8 cellular contexts compared by ENCODE assay signal in genomic region chr10:92242910-92243671, GRCh38. TPM values are rescaled to one million over a fixed set of nuclear protein-coding genes. Genes with fewer than 3 reads are reported as not detected.
DNase-seq lines count a peak whose midpoint lies in the region; ATAC-seq, FAIRE-seq and TF ChIP-seq lines count a peak whose summit lies in the region.

No MANE protein-coding gene starts in this region.

- peak overlapping the region; percentile 92 for H3K27ac Mint-ChIP-seq in astrocyte (ENCODE audit: unreplicated experiment)

- H3K4me1 Mint-ChIP-seq in astrocyte (ENCODE audit: low read depth, unreplicated experiment) = peaks cover 14% of the 10 kb centered on the region

- peak; percentile 82 for ATAC-seq in SK-N-SH treated with all-trans-retinoic acid at 6 μM for 48 hours
- no peak for ATAC-seq in GM19397 (IDR thresholded peaks at IDR 0.05; ENCODE audit: unreplicated experiment)
- ATAC-seq in HG02970 (IDR thresholded peaks at IDR 0.05; ENCODE audit: low FRiP score, unreplicated experiment) = no peak

- H3K4me1 ChIP-seq in astrocyte (ENCODE audit: insufficient read depth, low read length) = peaks cover 15% of the 10 kb centered on the region
- peaks cover 23% of the 10 kb centered on the region for H3K4me1 ChIP-seq in cardiac muscle cell (ENCODE audit: low read depth)
- peaks cover 18% of the 10 kb centered on the region for H3K4me1 ChIP-seq in osteoblast (ENCODE audit: insufficient read depth, low read length)

- no peaks in the 10 kb centered on the region for H3K9me3 Mint-ChIP-seq in astrocyte (ENCODE audit: unreplicated experiment)

- TF ChIP-seq POLR2A in GM12891 (IDR thresholded peaks at IDR 0.05; ENCODE audit: low read depth, low read length) (no peak), NB4 (IDR thresholded peaks at IDR 0.05; ENCODE audit: extremely low read depth, insufficient read length) (no peak)

- no peaks in the 10 kb centered on the region for H3K9me3 ChIP-seq in astrocyte (ENCODE audit: insufficient read depth, low read depth, low read length)
- H3K9me3 ChIP-seq in cardiac muscle cell (ENCODE audit: low read depth) = no peaks in the 10 kb centered on the region
- no peaks in the 10 kb centered on the region for H3K9me3 ChIP-seq in osteoblast (ENCODE audit: low read depth, low read length)

- no peak overlapping the region for H3K27ac ChIP-seq in astrocyte (ENCODE audit: low read depth, low read length)
- peak overlapping the region; percentile 86 for H3K27ac ChIP-seq in cardiac muscle cell
- H3K27ac ChIP-seq in osteoblast (ENCODE audit: low read depth, low read length) = no peak overlapping the region

- peak overlapping the region; percentile 37 for H3K9ac ChIP-seq in astrocyte (ENCODE audit: low read length)

- FAIRE-seq in GM12891 (lab: Jason Lieb, UNC) (no peak), astrocyte (lab: Jason Lieb, UNC) (no peak)

- no peak for DNase-seq in GM12891 (ENCODE audit: insufficient read length, low spot score)
- peak; percentile 86 for DNase-seq in NB4 (ENCODE audit: low read depth)
- DNase-seq in astrocyte (ENCODE audit: low read depth) = peak; percentile 58
- peak; percentile 78 to 84 for DNase-seq in cardiac muscle cell (ENCODE audit: low read depth in 1 of 2, low spot score in 1 of 2)
- peak; percentile 86 for DNase-seq in osteoblast (ENCODE audit: insufficient read length, low spot score, missing footprints)

- H4K20me1 ChIP-seq in astrocyte (ENCODE audit: insufficient read depth, low read length) (peaks cover 6% of the 10 kb centered on the region), osteoblast (ENCODE audit: insufficient read depth, low read length) (no peaks in the 10 kb centered on the region)

- no peaks in the 10 kb centered on the region for H3K36me3 Mint-ChIP-seq in astrocyte (ENCODE audit: low read depth, unreplicated experiment)

- H2AFZ ChIP-seq in astrocyte (ENCODE audit: low read depth, low read length) (peak overlapping the region; percentile 16), osteoblast (ENCODE audit: low read length) (peak overlapping the region; percentile 27)

- H3K4me2 ChIP-seq in astrocyte (ENCODE audit: low read length) = peak overlapping the region; percentile 79
- peak overlapping the region; percentile 67 for H3K4me2 ChIP-seq in osteoblast (ENCODE audit: insufficient read depth, low read length)

- peaks cover 5% of the 10 kb centered on the region for H3K27me3 Mint-ChIP-seq in astrocyte (ENCODE audit: low read depth, unreplicated experiment)

- no peak for TF ChIP-seq CTCF in NB4 (IDR thresholded peaks at IDR 0.05; ENCODE audit: low read depth, low read length)
- TF ChIP-seq CTCF in astrocyte (IDR thresholded peaks at IDR 0.05; ENCODE audit: insufficient read depth, low read depth, low read length) = no peak
- no peak for TF ChIP-seq CTCF in cardiac muscle cell (IDR thresholded peaks at IDR 0.05; ENCODE audit: low read depth, low read length)
- no peak for TF ChIP-seq CTCF in osteoblast (IDR thresholded peaks at IDR 0.05; ENCODE audit: extremely low read depth, low read depth, low read length)

- H3K27me3 ChIP-seq in astrocyte (ENCODE audit: insufficient read depth, low read length) (no peaks in the 10 kb centered on the region), cardiac muscle cell (no peaks in the 10 kb centered on the region), osteoblast (ENCODE audit: insufficient read depth, low read length) (no peaks in the 10 kb centered on the region)

- H3K79me2 ChIP-seq in astrocyte (ENCODE audit: insufficient read depth, low read length) (no peaks in the 10 kb centered on the region), osteoblast (ENCODE audit: insufficient read depth, low read length) (no peaks in the 10 kb centered on the region)

- H3K4me3 Mint-ChIP-seq in astrocyte (ENCODE audit: unreplicated experiment) = peak overlapping the region; percentile 80

- H3K36me3 ChIP-seq in astrocyte (ENCODE audit: insufficient read depth, low read length) (no peaks in the 10 kb centered on the region), cardiac muscle cell (no peaks in the 10 kb centered on the region), osteoblast (ENCODE audit: insufficient read depth, low read length) (no peaks in the 10 kb centered on the region)

- H3K4me3 ChIP-seq in NB4 (ENCODE audit: low read depth, low read length) (peak overlapping the region; percentile 45), astrocyte (ENCODE audit: insufficient read depth, low read depth, low read length) (peak overlapping the region; percentile 43), cardiac muscle cell (peak overlapping the region; percentile 69), osteoblast (ENCODE audit: insufficient read depth, low read length) (peak overlapping the region; percentile 55)

TF ChIP-seq in GM12891, 5 proteins besides CTCF, POLR2A, EP300 and RAD21:
- TF ChIP-seq SPI1 (IDR thresholded peaks at IDR 0.05; ENCODE audit: low read depth, low read length) = peak; percentile 55
- TF ChIP-seq TAF1 (IDR thresholded peaks at IDR 0.05; ENCODE audit: low read depth, low read length) = no peak
- TF ChIP-seq POLR2AphosphoS5 (IDR thresholded peaks at IDR 0.05; ENCODE audit: low read depth, low read length) = no peak
- no peak for TF ChIP-seq PAX5 (IDR thresholded peaks at IDR 0.05; ENCODE audit: insufficient read depth, low read length, severe bottlenecking)
- no peak for TF ChIP-seq POU2F2 (IDR thresholded peaks at IDR 0.05; ENCODE audit: low read depth, low read length)

TF ChIP-seq in SK-N-SH treated with all-trans-retinoic acid at 6 μM for 48 hours, 23 proteins besides CTCF, POLR2A, EP300 and RAD21 (continues in another document):
- no peak for TF ChIP-seq RARB (CRISPR knock-in tag; IDR thresholded peaks at IDR 0.05)
- no peak for TF ChIP-seq ZNF565 (CRISPR knock-in tag; conservative IDR thresholded peaks at IDR 0.05; ENCODE audit: low read depth)
- TF ChIP-seq TCF4 (CRISPR knock-in tag; IDR thresholded peaks at IDR 0.05; ENCODE audit: borderline replicate concordance) = no peak
- TF ChIP-seq OSR1 (CRISPR knock-in tag; IDR thresholded peaks at IDR 0.05) = no peak
- TF ChIP-seq TSHZ2 (CRISPR knock-in tag; IDR thresholded peaks at IDR 0.05) = no peak
- TF ChIP-seq ZFP30 (CRISPR knock-in tag; IDR thresholded peaks at IDR 0.05) = no peak
- no peak for TF ChIP-seq ZNF8 (CRISPR knock-in tag; IDR thresholded peaks at IDR 0.05)
- no peak for TF ChIP-seq CREB5 (CRISPR knock-in tag; IDR thresholded peaks at IDR 0.05; ENCODE audit: low read depth)
- TF ChIP-seq ESRRG (CRISPR knock-in tag; IDR thresholded peaks at IDR 0.05) = no peak
- no peak for TF ChIP-seq SNAI2 (CRISPR knock-in tag; IDR thresholded peaks at IDR 0.05)
- no peak for TF ChIP-seq ZFP3 (CRISPR knock-in tag; IDR thresholded peaks at IDR 0.05)
- no peak for TF ChIP-seq ARNTL (CRISPR knock-in tag; IDR thresholded peaks at IDR 0.05; ENCODE audit: borderline replicate concordance, low read depth)
- TF ChIP-seq TOX (CRISPR knock-in tag; IDR thresholded peaks at IDR 0.05; ENCODE audit: borderline replicate concordance) = no peak

RNA-seq across cellular contexts. Expression of gene CPEB3, which starts 47.8 kb away (rescaled TPM):
- 0.23 TPM for polyA plus RNA-seq in GM12891 (2012; ENCODE audit: low read depth, missing spikeins)
- total RNA-seq in astrocyte = 1.2 and 1.6 TPM in 2 replicates
- 4.5 and 8.3 TPM in 2 replicates for total RNA-seq in cardiac muscle cell
- 5.0 and 7.1 TPM in 2 replicates for polyA plus RNA-seq in cardiac muscle cell
- total RNA-seq in osteoblast = 1.1 and 1.2 TPM in 2 replicates

RNA-seq across cellular contexts. Expression of gene MARCHF5, which starts 47.9 kb away (rescaled TPM):
- 11.6 TPM for polyA plus RNA-seq in GM12891 (2012; ENCODE audit: low read depth, missing spikeins)
- total RNA-seq in astrocyte = 48.2 and 52.1 TPM in 2 replicates
- total RNA-seq in cardiac muscle cell = 8.4 and 19.3 TPM in 2 replicates
- 47.4 and 91.5 TPM in 2 replicates for polyA plus RNA-seq in cardiac muscle cell
- total RNA-seq in osteoblast = 14.1 and 19.2 TPM in 2 replicates
